ENCODE assay signal across 29 cellular contexts in the genomic region with DNA sequence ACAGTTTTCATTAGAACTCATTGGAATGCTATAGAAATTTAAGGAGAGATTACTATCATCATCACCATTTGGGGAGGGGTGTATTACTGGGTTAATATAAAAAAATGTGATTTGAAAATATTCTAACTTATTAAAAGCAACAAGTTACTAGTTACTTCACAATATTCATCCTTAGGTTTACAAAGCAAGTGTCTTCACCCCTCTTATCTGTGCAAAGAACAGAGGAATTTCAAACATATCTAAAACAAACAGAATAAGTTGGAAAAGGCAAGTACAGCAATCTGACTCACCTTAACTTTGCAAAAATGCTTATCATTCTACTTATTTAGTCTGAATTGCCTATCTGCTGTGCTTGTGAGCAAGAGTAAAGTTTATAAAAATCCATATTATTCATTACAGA.
"Had no signal": no experiment of that assay in that cellular context is flagged by ENCODE, and none has a peak within 500 bp of the region (broad histone marks: within the 10 kb centered on the region; RNA-seq: fewer than 3 reads in every experiment).

No MANE protein-coding gene starts in this region.

- H3K4me1 ChIP-seq: breast epithelium had no signal

- H3K27me3 ChIP-seq: breast epithelium had no signal

- H3K36me3 ChIP-seq: breast epithelium had no signal

- H3K9me3 Mint-ChIP-seq: activated CD4-positive, alpha-beta memory T cell treated with anti-CD3 and anti-CD28 coated beads for 36 hours; activated CD4-positive, alpha-beta T cell treated with anti-CD3 and anti-CD28 coated beads, Interleukin-2, amount 10 ng/mL, durations not matched to agents 7 days and 5 days; activated naive CD4-positive, alpha-beta T cell treated with anti-CD3 and anti-CD28 coated beads for 36 hours; activated T-cell treated with anti-CD3 and anti-CD28 coated beads, Interleukin-2, amount 50 U/mL, for 4 hours; activated T-helper 17 cell treated with anti-CD3 and anti-CD28 coated beads, Interleukin-2, amount 50 U/mL, for 72 hours; T-cell had no signal

- H3K36me3 Mint-ChIP-seq: activated CD4-positive, alpha-beta memory T cell treated with anti-CD3 and anti-CD28 coated beads for 36 hours; activated naive CD8-positive, alpha-beta T cell; T-cell had no signal

- H3K4me3 Mint-ChIP-seq: activated CD4-positive, alpha-beta memory T cell treated with anti-CD3 and anti-CD28 coated beads for 36 hours; activated CD4-positive, alpha-beta T cell treated with anti-CD3 and anti-CD28 coated beads, Interleukin-2, amount 10 ng/mL, durations not matched to agents 7 days and 5 days; activated naive CD4-positive, alpha-beta T cell treated with anti-CD3 and anti-CD28 coated beads for 36 hours; activated naive CD8-positive, alpha-beta T cell; activated T-cell treated with anti-CD3 and anti-CD28 coated beads, Interleukin-2, amount 50 U/mL, for 4 hours; activated T-helper 17 cell treated with anti-CD3 and anti-CD28 coated beads, Interleukin-2, amount 50 U/mL, for 72 hours; T-cell had no signal

- H3K27ac Mint-ChIP-seq: activated CD4-positive, alpha-beta memory T cell treated with anti-CD3 and anti-CD28 coated beads for 36 hours; activated CD4-positive, alpha-beta T cell treated with anti-CD3 and anti-CD28 coated beads, Interleukin-2, amount 10 ng/mL, durations not matched to agents 7 days and 5 days; activated naive CD4-positive, alpha-beta T cell treated with anti-CD3 and anti-CD28 coated beads for 36 hours; activated naive CD8-positive, alpha-beta T cell; activated T-helper 17 cell treated with anti-CD3 and anti-CD28 coated beads, Interleukin-2, amount 50 U/mL, for 72 hours; T-cell had no signal

- FAIRE-seq: K562, TTC549 had no signal

- H3K27me3 Mint-ChIP-seq: activated CD4-positive, alpha-beta memory T cell treated with anti-CD3 and anti-CD28 coated beads for 36 hours; activated CD4-positive, alpha-beta T cell treated with anti-CD3 and anti-CD28 coated beads, Interleukin-2, amount 10 ng/mL, durations not matched to agents 7 days and 5 days; activated T-helper 17 cell treated with anti-CD3 and anti-CD28 coated beads, Interleukin-2, amount 50 U/mL, for 72 hours had no signal

- H3K4me1 Mint-ChIP-seq: activated CD4-positive, alpha-beta T cell treated with anti-CD3 and anti-CD28 coated beads, Interleukin-2, amount 10 ng/mL, durations not matched to agents 7 days and 5 days; activated T-helper 17 cell treated with anti-CD3 and anti-CD28 coated beads, Interleukin-2, amount 50 U/mL, for 72 hours; T-cell had no signal

- ATAC-seq: activated T-cell treated with anti-CD3 and anti-CD28 coated beads, Interleukin-2, amount 50 U/mL, for 4 hours; activated T-helper 17 cell treated with anti-CD3 and anti-CD28 coated beads, Interleukin-2, amount 50 U/mL, for 72 hours; K562; PC-3; Right ventricle myocardium inferior; T-cell had no signal

- DNase-seq: activated CD4-positive, alpha-beta memory T cell treated with anti-CD3 and anti-CD28 coated beads for 36 hours; activated CD4-positive, alpha-beta T cell treated with anti-CD3 and anti-CD28 coated beads, Interleukin-2, amount 10 ng/mL, durations not matched to agents 7 days and 5 days; activated CD4-positive, CD25-positive, alpha-beta regulatory T cell; activated CD8-positive, alpha-beta memory T cell treated with anti-CD3 and anti-CD28 coated beads for 24 hours; activated gamma-delta T cell; activated naive CD4-positive, alpha-beta T cell treated with anti-CD3 and anti-CD28 coated beads for 36 hours; activated T-cell treated with anti-CD3 and anti-CD28 coated beads, Interleukin-2, amount 50 U/mL, for 4 hours; anterior cingulate cortex; caudate nucleus; Karpas-422; MM.1S; NCI-H1105; NCI-H1436; NCI-H1694 treated with DMSO at 0.1 percent for 48 hours; NCI-H2029 treated with DMSO at 0.1 percent for 48 hours; NCI-H446; NCI-H524; PC-3; T-cell; T-helper 2 cell; T1000 had no signal

- H3K27ac ChIP-seq: breast epithelium, SK-N-MC, VCaP had no signal

- H3K4me3 ChIP-seq: breast epithelium, K562, SK-N-MC had no signal

- H3K9me3 ChIP-seq: breast epithelium had no signal
